ENCODE assay signal across 10 cellular contexts in the genomic region with DNA sequence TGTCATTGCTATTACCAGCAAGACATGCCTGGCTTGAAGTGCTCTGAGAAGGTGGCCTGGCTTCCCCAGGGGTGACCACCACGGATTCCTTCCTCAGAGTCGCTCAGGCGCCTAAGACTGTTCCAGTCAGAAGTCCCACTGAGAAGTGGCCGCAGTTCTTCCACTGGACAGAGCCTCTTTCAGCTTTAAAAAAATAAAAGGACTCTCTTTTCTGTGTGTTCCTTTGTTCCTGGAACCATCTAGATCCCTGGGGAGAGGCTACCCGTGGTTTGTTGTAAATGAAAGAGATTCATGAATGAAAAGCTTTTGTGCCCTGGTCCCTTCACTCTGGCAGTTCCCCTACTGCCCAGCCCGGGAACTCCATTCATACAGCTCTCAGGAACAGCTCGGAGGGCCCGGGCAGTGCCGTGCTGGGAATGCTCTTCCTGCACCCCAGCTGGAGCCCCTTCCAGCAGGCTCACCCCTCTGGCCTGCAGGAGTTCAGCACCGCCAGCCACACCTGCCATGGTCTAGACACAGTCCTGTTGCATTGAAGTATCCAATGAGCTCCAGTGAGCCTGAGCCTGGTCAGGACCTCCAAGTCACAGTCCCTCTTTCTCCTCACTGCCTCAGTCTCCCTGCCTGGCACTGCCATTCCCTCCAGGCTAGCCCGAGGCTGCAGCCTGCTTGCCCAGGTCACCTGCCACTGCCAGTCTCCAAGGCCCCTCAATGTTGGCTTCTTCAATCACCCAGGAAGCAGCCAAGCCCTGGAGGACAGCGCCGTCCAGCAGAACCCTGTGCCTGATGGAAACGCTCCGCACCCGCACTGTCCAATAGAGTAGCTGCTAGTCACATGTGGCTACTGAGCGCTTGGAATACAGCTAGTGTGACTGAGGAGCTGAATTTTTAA.
A peak's percentile ranks its signal among the peaks of the same experiment; 100 is the strongest.
DNase-seq lines count a peak whose midpoint lies in the region; ATAC-seq and TF ChIP-seq lines count a peak whose summit lies in the region.
"Had no signal": no experiment of that assay in that cellular context is flagged by ENCODE, and none has a peak within 500 bp of the region (broad histone marks: within the 10 kb centered on the region; RNA-seq: fewer than 3 reads in every experiment).

No MANE protein-coding gene starts in this region.

- TF ChIP-seq CTCF in cardiac fibroblast (IDR thresholded peaks at IDR 0.05; ENCODE audit: low read depth, low read length), result peak; percentile 1

- no peak overlapping the region for H3K4me3 ChIP-seq in cardiac fibroblast (replicated peaks in 1 of 2; ENCODE audit: low read depth in 2 of 2, low read length in 2 of 2)
- H3K4me3 ChIP-seq: adrenal gland had no signal

- ATAC-seq in HG02642 (IDR thresholded peaks at IDR 0.05; ENCODE audit: poor library complexity, unreplicated experiment), result no peak

- DNase-seq in COLO668 (lab: John Stamatoyannopoulos, UW; ENCODE audit: unreplicated experiment), result peak; percentile 17
- DNase-seq in NCI-H1092 treated with DMSO at 0.1 percent for 48 hours (lab: John Stamatoyannopoulos, UW), result peak; percentile 90
- no peak for DNase-seq in cardiac fibroblast (ENCODE audit: low read depth in 2 of 2)
- peak; percentile 95 for DNase-seq in medulla oblongata (ENCODE audit: extremely low spot score)
- DNase-seq in NCI-H1694 treated with DMSO at 0.1 percent for 48 hours (lab: John Stamatoyannopoulos, UW), result no peak
- no peak for DNase-seq in NAMALWA (ENCODE audit: low spot score)
- DNase-seq in CD1c-positive myeloid dendritic cell (ENCODE audit: extremely low spot score), result no peak
- DNase-seq: stimulated activated CD4-positive, alpha-beta T cell treated with anti-CD3 and anti-CD28 coated beads, Interleukin-15, amount 100 ng/mL, for 24 hours had no signal

Comparison
In these comparisons a context has a peak if more than half of its experiments do, and no peak if none do; other contexts are left out.
1. DNase-seq: peak in COLO668 (single experiment), NCI-H1092 treated with DMSO at 0.1 percent for 48 hours (single experiment) and medulla oblongata (single experiment); none in cardiac fibroblast (0 of 2), NCI-H1694 treated with DMSO at 0.1 percent for 48 hours (single experiment), NAMALWA (single experiment) and CD1c-positive myeloid dendritic cell (single experiment).